Comparison of ENCODE assay signal across 16 cellular contexts in genomic region chr12:38053113-38053512, GRCh38.
"Had no signal": no experiment of that assay in that cellular context is flagged by ENCODE, and none has a peak within 500 bp of the region (broad histone marks: within the 10 kb centered on the region; RNA-seq: fewer than 3 reads in every experiment).

No MANE protein-coding gene starts in this region.

- FAIRE-seq: islet of Langerhans had no signal

- H3K4me3 ChIP-seq: esophagus squamous epithelium, spleen, tibial artery, upper lobe of left lung, vagina had no signal

- H3K27me3 ChIP-seq: esophagus squamous epithelium, neutrophil, spleen, tibial artery, upper lobe of left lung, vagina had no signal

- ATAC-seq: naive thymus-derived CD4-positive, alpha-beta T cell; sciatic nerve; stimulated activated memory B cell treated with anti-CD40 and anti-IgM and Interleukin-4, amounts not matched to agents 10 μg/mL and 1 μg/mL and 100 μg/mL, for 72 hours had no signal

- H3K27ac ChIP-seq: esophagus squamous epithelium, neutrophil, spleen, tibial artery, upper lobe of left lung, vagina had no signal

- DNase-seq: dermis blood vessel endothelial cell; esophagus squamous epithelium; foreskin fibroblast; hippocampal formation; naive thymus-derived CD4-positive, alpha-beta T cell; nephron progenitor cell; spleen; stimulated activated CD4-positive, alpha-beta T cell treated with anti-CD3 and anti-CD28 coated beads, Interleukin-1b, Interleukin-23, amount 100 ng/mL, for 48 hours; stimulated activated CD4-positive, alpha-beta T cell treated with anti-CD3 and anti-CD28 coated beads, Interleukin-4, amount 100 ng/mL, for 24 hours; tibial artery had no signal

- H3K36me3 ChIP-seq: esophagus squamous epithelium, neutrophil, spleen, tibial artery, upper lobe of left lung, vagina had no signal

- H3K9me3 ChIP-seq: vagina had no signal

- H3K4me1 ChIP-seq: esophagus squamous epithelium, spleen, tibial artery, upper lobe of left lung, vagina had no signal
